24 cellular contexts compared by ENCODE assay signal in genomic region chr7:121494531-121494930, GRCh38.
"Had no signal": no experiment of that assay in that cellular context is flagged by ENCODE, and none has a peak within 500 bp of the region (broad histone marks: within the 10 kb centered on the region; RNA-seq: fewer than 3 reads in every experiment).

No MANE protein-coding gene starts in this region.

- H3K27me3 ChIP-seq: ascending aorta, esophagus muscularis mucosa, neutrophil, sigmoid colon, spleen, transverse colon had no signal

- H3K27me3 Mint-ChIP-seq: dendritic cell treated with granulocyte-macrophage colony-stimulating factor and Interleukin-4, amounts not matched to agents 40 ng/mL and 50 ng/mL, for 4 days had no signal

- H3K27ac ChIP-seq: ascending aorta, esophagus muscularis mucosa, neutrophil, parathyroid adenoma, psoas muscle, sigmoid colon, spleen, transverse colon had no signal

- H3K9ac ChIP-seq: parathyroid adenoma had no signal

- H3K36me3 Mint-ChIP-seq: activated naive CD4-positive, alpha-beta T cell treated with anti-CD3 and anti-CD28 coated beads, Interleukin-2, amount 50 U/mL, for 72 hours; naive B cell had no signal

- H3K4me3 Mint-ChIP-seq: activated CD4-positive, alpha-beta T cell treated with anti-CD3 and anti-CD28 coated beads for 36 hours; activated T-cell treated with anti-CD3 and anti-CD28 coated beads, Interleukin-2, amount 50 U/mL, for 72 hours; dendritic cell treated with granulocyte-macrophage colony-stimulating factor and Interleukin-4, amounts not matched to agents 40 ng/mL and 50 ng/mL, for 4 days; naive B cell; nephron progenitor cell had no signal

- H3K9me3 ChIP-seq: ascending aorta, neutrophil, psoas muscle, sigmoid colon, transverse colon had no signal

- H3K9me3 Mint-ChIP-seq: activated naive CD4-positive, alpha-beta T cell treated with anti-CD3 and anti-CD28 coated beads, Interleukin-2, amount 50 U/mL, for 72 hours; activated T-cell treated with anti-CD3 and anti-CD28 coated beads, Interleukin-2, amount 50 U/mL, for 72 hours had no signal

- H3K36me3 ChIP-seq: ascending aorta, esophagus muscularis mucosa, neutrophil, sigmoid colon, spleen, transverse colon had no signal

- H3K27ac Mint-ChIP-seq: activated CD4-positive, alpha-beta T cell treated with anti-CD3 and anti-CD28 coated beads for 36 hours; activated naive CD4-positive, alpha-beta T cell treated with anti-CD3 and anti-CD28 coated beads, Interleukin-2, amount 50 U/mL, for 72 hours; activated T-cell treated with anti-CD3 and anti-CD28 coated beads, Interleukin-2, amount 50 U/mL, for 72 hours; dendritic cell treated with granulocyte-macrophage colony-stimulating factor and Interleukin-4, amounts not matched to agents 40 ng/mL and 50 ng/mL, for 4 days; nephron progenitor cell had no signal

- FAIRE-seq: frontal cortex, keratinocyte had no signal

- H3K4me1 Mint-ChIP-seq: nephron progenitor cell had no signal

- H3K4me3 ChIP-seq: ascending aorta, esophagus muscularis mucosa, psoas muscle, sigmoid colon, spleen, transverse colon had no signal

- H3K4me1 ChIP-seq: ascending aorta, esophagus muscularis mucosa, parathyroid adenoma, psoas muscle, sigmoid colon, spleen had no signal

- DNase-seq: activated CD4-positive, alpha-beta T cell treated with anti-CD3 and anti-CD28 coated beads for 36 hours; activated CD4-positive, CD25-positive, alpha-beta regulatory T cell; activated naive CD4-positive, alpha-beta T cell; activated T-cell treated with anti-CD3 and anti-CD28 coated beads for 4 hours; activated T-cell treated with anti-CD3 and anti-CD28 coated beads, Interleukin-2, amount 50 U/mL, for 72 hours; caudate nucleus; effector CD4-positive, alpha-beta T cell; left cardiac atrium; mammary epithelial cell; naive B cell; nephron progenitor cell; psoas muscle; sigmoid colon; spleen; stimulated activated naive CD4-positive, alpha-beta T cell treated with Interleukin-2 at 50 U/mL for 16 hours; transverse colon had no signal
